1 cellular context compared by ENCODE assay signal in genomic region chr1:160108888-160109662, GRCh38.
TF ChIP-seq lines count a peak whose summit lies in the region.

No MANE protein-coding gene starts in this region.

TF ChIP-seq in HepG2, 621 proteins besides CTCF, POLR2A, EP300 and RAD21 (continued from another document and continues in another):
- no peak for TF ChIP-seq AHDC1 (CRISPR knock-in tag; IDR thresholded peaks at IDR 0.05; ENCODE audit: borderline replicate concordance)
- no peak for TF ChIP-seq GMEB2 (CRISPR knock-in tag; IDR thresholded peaks at IDR 0.05; ENCODE audit: low read depth)
- peak; percentile 50; the same call in 1 of the 2 replicates for TF ChIP-seq ATF2 (CRISPR knock-in tag; IDR thresholded peaks at IDR 0.05)
- no peak for TF ChIP-seq SNAPC4 (CRISPR knock-in tag; IDR thresholded peaks at IDR 0.05)
- TF ChIP-seq HCFC1 (IDR thresholded peaks at IDR 0.05; ENCODE audit: low read depth, low read length) = no peak
- no peak for TF ChIP-seq THAP7 (CRISPR knock-in tag; IDR thresholded peaks at IDR 0.05)
- TF ChIP-seq GABPA (IDR thresholded peaks at IDR 0.05; ENCODE audit: low read depth, low read length) = no peak
- TF ChIP-seq GABPA (CRISPR knock-in tag; IDR thresholded peaks at IDR 0.05; ENCODE audit: low read depth) = 0 out of 2 replicates have a peak, but pooled peaks have one; percentile 4
- no peak for TF ChIP-seq POGK (CRISPR knock-in tag; conservative IDR thresholded peaks at IDR 0.05)
- peak; percentile 72 for TF ChIP-seq PATZ1 (CRISPR knock-in tag; IDR thresholded peaks at IDR 0.05)
- TF ChIP-seq ZNF644 (CRISPR knock-in tag; IDR thresholded peaks at IDR 0.05; ENCODE audit: low read depth) = no peak
- no peak for TF ChIP-seq ZNF800 (CRISPR knock-in tag; IDR thresholded peaks at IDR 0.05)
- TF ChIP-seq SOX13 (IDR thresholded peaks at IDR 0.05) = no peak
- TF ChIP-seq SOX13 (CRISPR knock-in tag; conservative IDR thresholded peaks at IDR 0.05 in 1 of 2, IDR thresholded peaks at IDR 0.05 in 1 of 2) = no peak
- no peak for TF ChIP-seq ZNF414 (CRISPR knock-in tag; IDR thresholded peaks at IDR 0.05)
- no peak for TF ChIP-seq BRF2 (CRISPR knock-in tag; IDR thresholded peaks at IDR 0.05)
- TF ChIP-seq ZNF740 (CRISPR knock-in tag; IDR thresholded peaks at IDR 0.05) = no peak
- TF ChIP-seq MEF2D (CRISPR knock-in tag; IDR thresholded peaks at IDR 0.05) = 0 out of 2 replicates have a peak, but pooled peaks have one; percentile 30
- TF ChIP-seq TEAD3 (CRISPR knock-in tag; optimal IDR thresholded peaks at IDR 0.05; ENCODE audit: borderline replicate concordance) = peak; percentile 47
- peak; percentile 79 for TF ChIP-seq PAXIP1 (CRISPR knock-in tag; conservative IDR thresholded peaks at IDR 0.05)
- no peak for TF ChIP-seq PAF1 (CRISPR knock-in tag; IDR thresholded peaks at IDR 0.05)
